Comparison of ENCODE assay signal across 12 cellular contexts in the genomic region with DNA sequence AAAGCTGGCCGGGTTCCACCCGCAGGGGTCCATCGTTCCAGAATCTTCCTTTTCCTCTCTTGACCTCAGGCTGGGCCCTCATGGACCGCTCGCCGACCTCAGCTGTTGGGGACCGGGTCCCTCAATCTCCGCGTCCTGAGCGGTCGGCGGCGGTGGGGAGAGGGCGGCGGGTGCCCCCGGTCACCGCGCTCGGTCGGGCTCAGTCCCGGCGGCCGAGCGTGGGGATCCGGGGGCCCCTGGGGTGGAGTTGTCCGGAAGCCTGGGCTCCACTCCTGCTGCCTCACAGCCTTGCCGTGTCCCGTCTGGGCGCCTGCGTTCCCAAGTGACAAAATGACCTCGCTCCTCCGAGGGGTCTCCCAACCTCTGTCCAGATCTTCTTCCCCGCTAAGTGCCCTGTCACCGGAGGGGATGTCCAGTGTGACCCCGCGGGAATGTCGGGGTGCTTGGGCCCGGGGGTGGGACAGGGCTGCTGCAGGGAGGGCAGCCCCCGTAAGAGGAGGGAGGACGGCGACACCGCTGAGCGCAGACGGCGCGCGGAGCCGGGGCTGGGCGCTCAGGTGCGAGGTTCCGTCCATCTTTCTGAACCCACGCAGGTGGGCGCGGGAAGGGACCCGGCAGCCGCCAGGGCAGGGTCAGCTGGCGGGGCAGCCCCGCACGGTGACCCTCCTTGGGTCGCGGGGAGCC. TPM values are rescaled to one million over a fixed set of nuclear protein-coding genes. Genes with fewer than 3 reads are reported as not detected.
A peak's percentile ranks its signal among the peaks of the same experiment; 100 is the strongest.
DNase-seq lines count a peak whose midpoint lies in the region; ATAC-seq and TF ChIP-seq lines count a peak whose summit lies in the region.
"Had no signal": no experiment of that assay in that cellular context is flagged by ENCODE, and none has a peak within 500 bp of the region (broad histone marks: within the 10 kb centered on the region; RNA-seq: fewer than 3 reads in every experiment).

No MANE protein-coding gene starts in this region.

- H3K4me3 ChIP-seq in right atrium auricular region, result peak overlapping the region; percentile 47 to 61
- H3K4me3 ChIP-seq in neural progenitor cell, result peak overlapping the region; percentile 84
- peak overlapping the region; percentile 58 to 73 for H3K4me3 ChIP-seq in uterus
- H3K4me3 ChIP-seq in mucosa of descending colon, result no peak overlapping the region

- no peak for TF ChIP-seq POLR2A in uterus (IDR thresholded peaks at IDR 0.05)

- H3K27me3 ChIP-seq in right atrium auricular region, result no peaks in the 10 kb centered on the region
- H3K27me3 ChIP-seq in neural progenitor cell, result peaks cover 28% of the 10 kb centered on the region
- no peaks in the 10 kb centered on the region for H3K27me3 ChIP-seq in uterus

- H3K9me3 ChIP-seq in right atrium auricular region (no peaks in the 10 kb centered on the region), neural progenitor cell (ENCODE audit: low read depth) (no peaks in the 10 kb centered on the region), uterus (no peaks in the 10 kb centered on the region), mucosa of descending colon (no peaks in the 10 kb centered on the region)
- H3K9me3 ChIP-seq: thyroid gland had no signal

- H3K4me2 ChIP-seq in neural progenitor cell, result peak overlapping the region; percentile 94

- peaks cover 12% of the 10 kb centered on the region for H4K20me1 ChIP-seq in neural progenitor cell (ENCODE audit: low read depth)

- H3K9me3 Mint-ChIP-seq in neural progenitor cell, result peaks cover 7% of the 10 kb centered on the region

- no peak for TF ChIP-seq CTCF in right atrium auricular region (IDR thresholded peaks at IDR 0.05)
- TF ChIP-seq CTCF in neural progenitor cell (IDR thresholded peaks at IDR 0.05), result no peak
- no peak for TF ChIP-seq CTCF in uterus (IDR thresholded peaks at IDR 0.05)
- TF ChIP-seq CTCF in mucosa of descending colon (IDR thresholded peaks at IDR 0.05), result no peak

- H3K9ac ChIP-seq in neural progenitor cell, result no peak overlapping the region

- DNase-seq in Right ventricle myocardium superior (no peak), Right ventricle myocardium inferior (ENCODE audit: missing footprints) (no peak), right atrium auricular region (ENCODE audit: low spot score) (no peak), neural progenitor cell (ENCODE audit: low spot score) (peak; percentile 55), uterus (peak in 1 of 2 donors; percentile 33), NCI-H1417 treated with DMSO at 0.1 percent for 48 hours (lab: John Stamatoyannopoulos, UW) (no peak), hepatic stellate cell (ENCODE audit: low spot score) (no peak), mucosa of descending colon (no peak)
- DNase-seq: activated CD4-positive, CD25-positive, alpha-beta regulatory T cell; effector CD8-positive, alpha-beta T cell; NCI-H2107; thyroid gland had no signal

- intact Hi-C loops in Right ventricle myocardium superior (cut with DNase I), result loop anchor here (2.0 kb wide), 1 partner anchor 101 kb away; no protein-coding TSS in a partner anchor
- intact Hi-C loops in Right ventricle myocardium inferior (cut with DNase I), result no loop called here
- intact Hi-C loops in uterus (cut with DNase I; ENCODE audit: low total_unique reads), result loop anchor here (5.0 kb wide), 1 partner anchor 105 kb away; no protein-coding TSS in a partner anchor
- intact Hi-C loops in mucosa of descending colon (cut with DNase I, micrococcal nuclease), result loop anchor here in 1 of 2 donors (5.0 to 10.0 kb wide), 2 partner anchors 105 to 303 kb away; no protein-coding TSS in a partner anchor

- peaks cover 61% of the 10 kb centered on the region for H3K4me1 Mint-ChIP-seq in neural progenitor cell

- H3K36me3 ChIP-seq in right atrium auricular region (no peaks in the 10 kb centered on the region), neural progenitor cell (no peaks in the 10 kb centered on the region), uterus (no peaks in the 10 kb centered on the region), mucosa of descending colon (ENCODE audit: low read depth) (no peaks in the 10 kb centered on the region)
- H3K36me3 ChIP-seq: thyroid gland had no signal

- H2AFZ ChIP-seq in neural progenitor cell (replicated peaks), result peak overlapping the region; percentile 83

- H3K4me1 ChIP-seq in right atrium auricular region, result peaks cover 0 to 12% of the 10 kb centered on the region in 2 donors
- H3K4me1 ChIP-seq in neural progenitor cell, result peaks cover 35% of the 10 kb centered on the region
- H3K4me1 ChIP-seq in uterus, result peaks cover 0 to 5% of the 10 kb centered on the region in 2 donors
- peaks cover 6% of the 10 kb centered on the region for H3K4me1 ChIP-seq in mucosa of descending colon (ENCODE audit: low read depth)

- H3K27ac ChIP-seq in right atrium auricular region (peak overlapping the region; percentile 47 to 55), neural progenitor cell (no peak overlapping the region), uterus (peak overlapping the region; percentile 88 to 95)
- H3K27ac ChIP-seq: thyroid gland had no signal

- peak overlapping the region; percentile 87 for H3K4me3 Mint-ChIP-seq in neural progenitor cell

- H3K27ac Mint-ChIP-seq in neural progenitor cell, result peak overlapping the region; percentile 93

- H3K36me3 Mint-ChIP-seq in neural progenitor cell, result peaks cover 26% of the 10 kb centered on the region

- peaks cover 39% of the 10 kb centered on the region for H3K79me2 ChIP-seq in neural progenitor cell (ENCODE audit: low read depth)

- H3K27me3 Mint-ChIP-seq in neural progenitor cell (ENCODE audit: insufficient read depth, low read depth), result peaks cover 9% of the 10 kb centered on the region

- H3F3A ChIP-seq in neural progenitor cell (ENCODE audit: low read depth), result peaks cover 36% of the 10 kb centered on the region

- ATAC-seq in Right ventricle myocardium superior (ENCODE audit: poor library complexity) (peak; percentile 6), Right ventricle myocardium inferior (no peak), mucosa of descending colon (no peak)

RNA-seq across cellular contexts. Expression of a gene that starts 16.0 kb away (rescaled TPM):
- total RNA-seq in Right ventricle myocardium superior (12.2 TPM), Right ventricle myocardium inferior (12.5 TPM), right atrium auricular region (10 to 100 TPM; 19.1 to 20.2 TPM), neural progenitor cell (ENCODE audit: low replicate concordance) (29.4 and 36.3 TPM in 2 replicates), uterus (10 to 100 TPM; 10.2 to 25.0 (median 20.7) TPM), mucosa of descending colon (10 to 100 TPM in 1 of 3 donors, 1 to 10 TPM in 2; 4.3 to 12.6 (median 5.6) TPM)

RNA-seq across cellular contexts. Expression of a gene that starts 51.9 kb away (rescaled TPM):
- total RNA-seq in Right ventricle myocardium superior (9.0 TPM), Right ventricle myocardium inferior (11.4 TPM), right atrium auricular region (1 to 10 TPM; 3.1 to 7.6 TPM), neural progenitor cell (ENCODE audit: low replicate concordance) (30.8 and 33.2 TPM in 2 replicates), uterus (100 to 1,000 TPM in 2 of 4 donors, 10 to 100 TPM in 2; 20.3 to 166 (median 78.8) TPM), mucosa of descending colon (1 to 10 TPM; 1.4 to 2.5 (median 1.6) TPM)
